In the genomic region with DNA sequence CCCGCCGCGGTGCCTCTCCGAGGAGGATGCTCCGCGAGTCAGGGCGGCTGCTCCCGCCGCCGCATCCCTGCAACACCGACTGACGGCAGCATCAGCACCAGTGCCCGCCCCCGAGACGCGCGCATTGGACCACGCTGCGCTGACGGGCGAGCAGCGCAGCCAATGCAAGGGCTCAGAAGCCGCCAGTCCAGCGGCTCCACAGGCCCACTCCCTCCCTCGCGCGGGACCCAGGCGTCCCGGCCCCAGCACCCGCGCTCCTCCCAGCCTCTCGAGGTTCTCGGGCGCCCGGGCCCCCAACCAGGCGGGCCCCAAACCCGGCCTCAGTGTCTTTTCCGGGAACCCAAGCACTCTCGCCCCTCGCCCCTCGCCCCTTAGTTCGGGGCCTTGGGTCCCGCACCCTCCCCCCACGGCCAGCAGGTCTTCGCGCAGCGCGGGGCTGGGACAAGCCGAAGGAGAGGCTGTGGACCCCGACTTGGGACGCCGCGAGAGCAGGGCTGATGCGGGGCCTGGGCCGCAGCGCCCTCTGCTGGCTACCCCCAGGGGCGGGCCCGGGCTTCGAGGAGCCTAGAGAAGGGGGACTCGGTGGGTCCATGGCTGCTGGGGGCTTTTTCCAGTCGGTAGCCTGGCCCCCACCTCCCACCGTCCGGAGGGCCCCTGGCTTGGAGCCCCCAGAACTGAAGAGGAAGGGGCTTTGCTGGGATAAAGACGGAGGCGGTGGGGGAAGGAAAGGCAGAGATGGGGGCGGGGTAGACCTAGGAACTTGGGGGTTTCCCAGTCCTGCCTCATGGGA, we compare ENCODE assay signal across 8 cellular contexts. TPM values are rescaled to one million over a fixed set of nuclear protein-coding genes. Genes with fewer than 3 reads are reported as not detected.
DNase-seq lines count a peak whose midpoint lies in the region; ATAC-seq, FAIRE-seq and TF ChIP-seq lines count a peak whose summit lies in the region.

A gene (minus strand): TSS at position 81 of the 790 bp plus-strand sequence. CDS start 9,498 bp downstream, outside the sequence.

- peak; percentile 100 for FAIRE-seq in GM12892 (lab: Jason Lieb, UNC)

- peak within 1 kb of the TSS; percentile 18 for H3K9ac ChIP-seq in mammary epithelial cell (ENCODE audit: insufficient read depth, low read length)

- TF ChIP-seq CTCF in WERI-Rb-1 (IDR thresholded peaks at IDR 0.05; ENCODE audit: low read depth, low read length) (peak; percentile 92), mammary epithelial cell (conservative IDR thresholded peaks at IDR 0.05 in 1 of 2, IDR thresholded peaks at IDR 0.05 in 1 of 2; ENCODE audit: extremely low read depth in 1 of 2, insufficient read depth in 1 of 2, low read depth in 1 of 2, low read length in 2 of 2) (peak; percentile 80 to 95)

- H3K27me3 ChIP-seq in WERI-Rb-1 (ENCODE audit: insufficient read depth, low read depth, severe bottlenecking) (peaks cover 12% of the 10 kb centered on the region), mammary epithelial cell (ENCODE audit: insufficient read depth, low read length) (no peaks in the 10 kb centered on the region)

- H3K27ac ChIP-seq in WERI-Rb-1 (peak within 1 kb of the TSS; percentile 87), mammary epithelial cell (ENCODE audit: insufficient read depth, low read depth, low read length) (no peak within 1 kb of the TSS)

- H4K20me1 ChIP-seq in mammary epithelial cell (ENCODE audit: insufficient read depth, low read length), result no peaks in the 10 kb centered on the region

- H3K9me3 ChIP-seq in WERI-Rb-1 (ENCODE audit: severe bottlenecking), result no peaks in the 10 kb centered on the region
- H3K9me3 ChIP-seq in mammary epithelial cell (replicated peaks; ENCODE audit: insufficient read depth, low read length), result no peaks in the 10 kb centered on the region

- no TSS peak for BruUV-seq in mammary epithelial cell (replicated peaks; lab: Mats Ljungman, UMichigan)

- dilution Hi-C loops in mammary epithelial cell (cut with HindIII; ENCODE audit: low sequenced_read_pairs), result no loop called here

- peak within 1 kb of the TSS; percentile 82 for H3K4me3 ChIP-seq in WERI-Rb-1 (ENCODE audit: low read depth, low read length)
- peak within 1 kb of the TSS; percentile 55 to 85 (median 57) for H3K4me3 ChIP-seq in mammary epithelial cell (replicated peaks in 1 of 3; ENCODE audit: insufficient read depth in 1 of 3, low read depth in 2 of 3, low read length in 3 of 3)

- intact Hi-C loops in mammary epithelial cell (cut with micrococcal nuclease), result loop anchor here (1.0 to 5.0 kb wide), 5 partner anchors 35 to 365 kb away; a partner anchor contains a TSS

- 0% methylated on average over 9 of the region's 66 CpGs for WGBS in mammary epithelial cell (ENCODE audit: low coverage, missing lambda C conversion rate)

- H3K4me2 ChIP-seq in mammary epithelial cell (ENCODE audit: insufficient read depth, low read depth, low read length), result peak within 1 kb of the TSS; percentile 100

- in situ Hi-C loops in mammary epithelial cell (cut with MboI; ENCODE audit: low sequenced_read_pairs in 2 of 2), result no loop called here

- CTCF ChIA-PET in mammary epithelial cell (lab: Charles Lee; ENCODE audit: low non-redundant PET), result interaction anchor here (0.6 kb wide), 1 partner anchor 366 kb away, joined by 4 read pairs; no protein-coding TSS in a partner anchor

- H3K36me3 ChIP-seq in WERI-Rb-1 (no peaks in the 10 kb centered on the region), mammary epithelial cell (ENCODE audit: insufficient read depth, low read length) (no peaks in the 10 kb centered on the region)

- H3K79me2 ChIP-seq in mammary epithelial cell (ENCODE audit: insufficient read depth, low read length), result no peaks in the 10 kb centered on the region

- peak; percentile 96 for DNase-seq in GM12892 (ENCODE audit: insufficient read length)
- DNase-seq in NCI-H2107 (lab: John Stamatoyannopoulos, UW), result peak; percentile 42
- peak; percentile 90 for DNase-seq in WERI-Rb-1
- DNase-seq in mammary epithelial cell, result peak; percentile 77
- peak; percentile 87 for DNase-seq in inferior parietal cortex (ENCODE audit: extremely low spot score)
- peak; percentile 70 to 85 for DNase-seq in stimulated activated CD4-positive, alpha-beta T cell treated with anti-CD3 and anti-CD28 coated beads, Interleukin-12 subunit alpha, Interleukin-12 subunit beta, amount 100 ng/mL, for 24 hours (ENCODE audit: low read depth in 2 of 2)

- H2AFZ ChIP-seq in mammary epithelial cell (ENCODE audit: low read depth, low read length), result peak within 1 kb of the TSS; percentile 98

- no peak for TF ChIP-seq POLR2A in GM12892 (IDR thresholded peaks at IDR 0.05; ENCODE audit: low read depth, low read length)

- H3K4me1 ChIP-seq in mammary epithelial cell (ENCODE audit: insufficient read depth, low read length), result peaks cover 8% of the 10 kb centered on the region

- ATAC-seq in HG02938 (IDR thresholded peaks at IDR 0.05; ENCODE audit: unreplicated experiment) (peak; percentile 62), GM18873 (IDR thresholded peaks at IDR 0.05; ENCODE audit: low FRiP score, unreplicated experiment) (no peak)

RNA-seq across cellular contexts. Expression of the gene that starts here (rescaled TPM):
- polyA plus RNA-seq in GM12892 (2012; ENCODE audit: missing spikeins), result 0.36 TPM
- 10 to 100 TPM in 1 of 2 donors, 1 to 10 TPM in 1; 4.5 to 18.8 TPM for total RNA-seq in mammary epithelial cell
- 0.01 TPM for polyA plus RNA-seq in mammary epithelial cell
- not detected for polyA minus RNA-seq in mammary epithelial cell

Comparison
In these comparisons a context has a peak if more than half of its experiments do, and no peak if none do; other contexts are left out.
1. DNase-seq: peak in every context shown above with its lines; median percentile 96 in GM12892; 90 in WERI-Rb-1; 87 in inferior parietal cortex; 78 in stimulated activated CD4-positive, alpha-beta T cell treated with anti-CD3 and anti-CD28 coated beads, Interleukin-12 subunit alpha, Interleukin-12 subunit beta, amount 100 ng/mL, for 24 hours; 77 in mammary epithelial cell; 42 in NCI-H2107.